Comparison of ENCODE assay signal across 1 cellular context in the genomic region with DNA sequence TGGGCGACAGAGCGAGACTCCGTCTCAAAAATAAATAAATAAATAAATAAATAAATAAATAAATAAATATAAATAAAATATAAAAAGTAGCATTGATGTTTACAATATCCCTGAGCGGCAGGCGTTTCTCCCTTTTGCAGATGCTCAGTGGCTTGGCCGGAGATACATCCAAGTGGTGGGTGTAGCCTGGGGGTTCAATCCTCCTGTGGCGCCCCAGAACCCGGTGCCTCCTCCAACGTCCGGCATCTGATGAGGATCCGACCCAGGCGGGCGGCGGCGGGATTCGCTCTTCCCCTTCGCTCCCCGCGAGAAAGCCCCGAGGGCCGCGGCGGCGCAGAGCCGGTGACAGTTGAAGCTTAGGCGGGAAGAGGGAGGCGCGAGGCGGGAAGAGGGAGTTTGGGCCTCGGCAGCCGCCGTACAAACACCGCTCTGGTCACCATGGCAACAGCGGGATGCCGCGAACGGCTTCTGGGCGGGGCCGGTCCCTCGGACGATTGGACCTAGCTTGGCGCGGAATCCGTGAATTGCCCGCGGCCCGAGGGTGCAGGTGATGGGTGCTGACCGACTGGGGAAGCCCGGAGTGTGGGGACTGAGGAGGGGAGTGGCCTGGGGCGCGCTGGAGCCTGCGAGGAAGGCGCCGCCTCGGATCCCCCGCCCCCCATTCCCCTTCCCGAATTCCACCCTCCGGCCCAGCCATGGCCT.
TF ChIP-seq lines count a peak whose summit lies in the region.

No MANE protein-coding gene starts in this region.

TF ChIP-seq in K562, 482 proteins besides CTCF, POLR2A, EP300 and RAD21 (continued from another document):
- TF ChIP-seq MIER1 (IDR thresholded peaks at IDR 0.05; ENCODE audit: low read depth) (no peak; the same call in 1 of the 2 replicates), ZC3H8 (IDR thresholded peaks at IDR 0.05) (no peak), NUFIP1 (IDR thresholded peaks at IDR 0.05; ENCODE audit: partially characterized antibody) (no peak), DACH1 (IDR thresholded peaks at IDR 0.05; ENCODE audit: partially characterized antibody) (no peak), HCFC1 (IDR thresholded peaks at IDR 0.05; ENCODE audit: low read depth, low read length) (peak; percentile 71), HNRNPH1 (optimal IDR thresholded peaks at IDR 0.05; ENCODE audit: low read depth, low read length) (no peak), CREM (IDR thresholded peaks at IDR 0.05; ENCODE audit: low read depth) (peak; percentile 85), HMGXB4 (CRISPR knock-in tag; IDR thresholded peaks at IDR 0.05) (no peak), JUN (IDR thresholded peaks at IDR 0.05; ENCODE audit: borderline replicate concordance, low read depth, low read length) (no peak; the same call in 1 of the 2 replicates), JUN (CRISPR knock-in tag; IDR thresholded peaks at IDR 0.05; ENCODE audit: borderline replicate concordance) (no peak), HNRNPUL1 (IDR thresholded peaks at IDR 0.05; ENCODE audit: low read length) (no peak), RBM22 (IDR thresholded peaks at IDR 0.05; ENCODE audit: low read depth, low read length, poor library complexity, severe bottlenecking) (peak; percentile 94), RBM14 (IDR thresholded peaks at IDR 0.05; ENCODE audit: borderline replicate concordance, insufficient read depth, low read depth, low read length) (no peak)
